Comparison of ENCODE assay signal across 1 cellular context in genomic region chr9:137103206-137103999, GRCh38.
TF ChIP-seq lines count a peak whose summit lies in the region.

No MANE protein-coding gene starts in this region.

TF ChIP-seq in K562, 482 proteins besides CTCF, POLR2A, EP300 and RAD21:
- 0 out of 2 replicates have a peak, but pooled peaks have one; percentile 27 for TF ChIP-seq MED1 (CRISPR knock-in tag; IDR thresholded peaks at IDR 0.05; ENCODE audit: borderline replicate concordance)
- TF ChIP-seq BHLHE40 (IDR thresholded peaks at IDR 0.05; ENCODE audit: low read length), result no peak
- peak; percentile 59; the same call in 1 of the 2 replicates for TF ChIP-seq ZC3H4 (CRISPR knock-in tag; IDR thresholded peaks at IDR 0.05; ENCODE audit: borderline replicate concordance)
TF ChIP-seq in K562: peak in this region for 2.
